ENCODE assay signal across 9 cellular contexts in genomic region chr1:43239484-43239883, GRCh38. TPM values are rescaled to one million over a fixed set of nuclear protein-coding genes. Genes with fewer than 3 reads are reported as not detected.
A peak's percentile ranks its signal among the peaks of the same experiment; 100 is the strongest.
DNase-seq lines count a peak whose midpoint lies in the region; ATAC-seq and TF ChIP-seq lines count a peak whose summit lies in the region.
"Had no signal": no experiment of that assay in that cellular context is flagged by ENCODE, and none has a peak within 500 bp of the region (broad histone marks: within the 10 kb centered on the region; RNA-seq: fewer than 3 reads in every experiment).

No MANE protein-coding gene starts in this region.

- H4K20me1 ChIP-seq in BLaER1 treated with 17β-estradiol and CSF1 and Interleukin-3, amounts not matched to agents 10 nM and 100 nM = no peaks in the 10 kb centered on the region; a peak in 1 of 22 replicates
- H4K20me1 ChIP-seq in OCI-LY7 (ENCODE audit: insufficient read depth, low read length) (no peaks in the 10 kb centered on the region), neural progenitor cell (ENCODE audit: low read depth) (no peaks in the 10 kb centered on the region)

- no peaks in the 10 kb centered on the region for H3K36me3 ChIP-seq in BLaER1 treated with 17β-estradiol and CSF1 and Interleukin-3, amounts not matched to agents 10 nM and 100 nM
- H3K36me3 ChIP-seq in OCI-LY7 (ENCODE audit: insufficient read depth, low read length) (no peaks in the 10 kb centered on the region), neural progenitor cell (no peaks in the 10 kb centered on the region)

- H3K4me3 ChIP-seq in BLaER1 treated with 17β-estradiol and CSF1 and Interleukin-3, amounts not matched to agents 10 nM and 100 nM = no peak overlapping the region
- peak overlapping the region; percentile 40 for H3K4me3 ChIP-seq in OCI-LY7 (ENCODE audit: low read depth, low read length, poor library complexity, severe bottlenecking)
- H3K4me3 ChIP-seq in neural progenitor cell = no peak overlapping the region

- peaks cover 0 to 18% (median 11%) of the 10 kb centered on the region in 11 experiments; a peak in 10 of 22 replicates for H3K9me3 ChIP-seq in BLaER1 treated with 17β-estradiol and CSF1 and Interleukin-3, amounts not matched to agents 10 nM and 100 nM (replicated peaks in 1 of 11)
- H3K9me3 ChIP-seq in OCI-LY7 (ENCODE audit: low read length) = peaks cover 6% of the 10 kb centered on the region; the same call in 1 of the 2 replicates
- H3K9me3 ChIP-seq in neural progenitor cell (ENCODE audit: low read depth) = no peaks in the 10 kb centered on the region

- H3K9ac ChIP-seq in BLaER1 treated with 17β-estradiol and CSF1 and Interleukin-3, amounts not matched to agents 10 nM and 100 nM = peak overlapping the region in 4 of 11 experiments; percentile 30 to 46 (median 38); a peak in 4 of 22 replicates
- H3K9ac ChIP-seq in neural progenitor cell = no peak overlapping the region

- H3K27ac Mint-ChIP-seq in natural killer cell treated with Interleukin-12 subunit alpha and Interleukin-12 subunit beta and Interleukin-15 and Interleukin-18, amount 100 ng/mL, for 72 hours = no peak overlapping the region
- H3K27ac Mint-ChIP-seq in neural progenitor cell = no peak overlapping the region
- no peak overlapping the region for H3K27ac Mint-ChIP-seq in activated T-cell treated with anti-CD3 and anti-CD28 coated beads, Interleukin-2, amount 50 U/mL, for 72 hours

- H3K4me2 ChIP-seq in BLaER1 treated with 17β-estradiol and CSF1 and Interleukin-3, amounts not matched to agents 10 nM and 100 nM = peak overlapping the region; percentile 51 to 86 (median 72)
- peak overlapping the region; percentile 64 for H3K4me2 ChIP-seq in OCI-LY7 (ENCODE audit: low read length)
- H3K4me2 ChIP-seq in neural progenitor cell = no peak overlapping the region

- H3K79me2 ChIP-seq in OCI-LY7 (ENCODE audit: insufficient read depth, low read depth, low read length) (no peaks in the 10 kb centered on the region), neural progenitor cell (ENCODE audit: low read depth) (no peaks in the 10 kb centered on the region)

- peak; percentile 85 for DNase-seq in OCI-LY7 (ENCODE audit: low spot score)
- DNase-seq in natural killer cell treated with Interleukin-12 subunit alpha and Interleukin-12 subunit beta and Interleukin-15 and Interleukin-18, amount 100 ng/mL, for 72 hours (ENCODE audit: low spot score) = no peak
- no peak for DNase-seq in activated gamma-delta T cell (lab: John Stamatoyannopoulos, UW)
- DNase-seq in neural progenitor cell (ENCODE audit: low spot score) = no peak
- DNase-seq in activated T-cell treated with anti-CD3 and anti-CD28 coated beads, Interleukin-2, amount 50 U/mL, for 72 hours = no peak
- DNase-seq: activated CD4-positive, CD25-positive, alpha-beta regulatory T cell treated with anti-CD3 and anti-CD28 coated beads, Interleukin-2, amount 50 U/mL, for 72 hours had no signal

- H3F3A ChIP-seq in neural progenitor cell (ENCODE audit: low read depth) = no peaks in the 10 kb centered on the region

- H3K4me1 Mint-ChIP-seq in natural killer cell treated with Interleukin-12 subunit alpha and Interleukin-12 subunit beta and Interleukin-15 and Interleukin-18, amount 100 ng/mL, for 72 hours (ENCODE audit: low read depth in 2 of 2) = no peaks in the 10 kb centered on the region
- no peaks in the 10 kb centered on the region for H3K4me1 Mint-ChIP-seq in neural progenitor cell
- no peaks in the 10 kb centered on the region for H3K4me1 Mint-ChIP-seq in activated T-cell treated with anti-CD3 and anti-CD28 coated beads, Interleukin-2, amount 50 U/mL, for 72 hours (ENCODE audit: low read depth)

- H3K27me3 ChIP-seq in BLaER1 treated with 17β-estradiol and CSF1 and Interleukin-3, amounts not matched to agents 10 nM and 100 nM = no peaks in the 10 kb centered on the region
- no peaks in the 10 kb centered on the region for H3K27me3 ChIP-seq in neural progenitor cell

- peaks cover 12 to 36% (median 30%) of the 10 kb centered on the region in 10 experiments for H3K4me1 ChIP-seq in BLaER1 treated with 17β-estradiol and CSF1 and Interleukin-3, amounts not matched to agents 10 nM and 100 nM
- H3K4me1 ChIP-seq in OCI-LY7 (ENCODE audit: insufficient read depth, low read length, poor library complexity, severe bottlenecking) (peaks cover 26% of the 10 kb centered on the region), neural progenitor cell (no peaks in the 10 kb centered on the region)

- H2AFZ ChIP-seq in OCI-LY7 (ENCODE audit: low read length) (peak overlapping the region; percentile 78), neural progenitor cell (replicated peaks) (no peak overlapping the region)

- ATAC-seq in GM19351 (IDR thresholded peaks at IDR 0.05; ENCODE audit: unreplicated experiment) (peak; percentile 76), HG03095 (IDR thresholded peaks at IDR 0.05; ENCODE audit: unreplicated experiment) (peak; percentile 70)
- no peak for ATAC-seq in natural killer cell treated with Interleukin-12 subunit alpha and Interleukin-12 subunit beta and Interleukin-15 and Interleukin-18, amount 100 ng/mL, for 72 hours
- no peak for ATAC-seq in activated T-cell treated with anti-CD3 and anti-CD28 coated beads, Interleukin-2, amount 50 U/mL, for 72 hours (replicated peaks in 1 of 2)

- intact Hi-C loops in OCI-LY7 (cut with micrococcal nuclease; ENCODE audit: unreplicated experiment) = no loop called here

- H3K27ac ChIP-seq in BLaER1 treated with 17β-estradiol and CSF1 and Interleukin-3, amounts not matched to agents 10 nM and 100 nM = peak overlapping the region in 8 of 11 experiments; percentile 26 to 60 (median 42); a peak in 10 of 22 replicates
- H3K27ac ChIP-seq in OCI-LY7 (ENCODE audit: low read depth, low read length, poor library complexity, severe bottlenecking) = peak overlapping the region; percentile 92
- no peak overlapping the region for H3K27ac ChIP-seq in neural progenitor cell

- H3K9me2 ChIP-seq in OCI-LY7 (ENCODE audit: insufficient read depth, low read length) = no peaks in the 10 kb centered on the region

- H3K4me3 Mint-ChIP-seq in natural killer cell treated with Interleukin-12 subunit alpha and Interleukin-12 subunit beta and Interleukin-15 and Interleukin-18, amount 100 ng/mL, for 72 hours = no peak overlapping the region
- H3K4me3 Mint-ChIP-seq in neural progenitor cell = no peak overlapping the region
- H3K4me3 Mint-ChIP-seq in activated T-cell treated with anti-CD3 and anti-CD28 coated beads, Interleukin-2, amount 50 U/mL, for 72 hours = no peak overlapping the region

- POLR2A ChIA-PET in OCI-LY7 (lab: Charles Lee) = interaction anchor here (0.5 to 2.4 kb wide), 7 partner anchors 12 to 196 kb away, joined by 3 to 11 read pairs (median 3); partner anchors contain the start of genes CDC20, MED8 and SZT2

- no TSS peak for BruUV-seq in OCI-LY7 (replicated peaks; lab: Mats Ljungman, UMichigan)

- CTCF ChIA-PET in OCI-LY7 (lab: Charles Lee; ENCODE audit: unreplicated experiment) = interaction anchor here (0.5 to 2.3 kb wide), 6 partner anchors 9 to 792 kb away, joined by 3 to 10 read pairs (median 3); partner anchors contain the start of gene SLC6A9

- no peaks in the 10 kb centered on the region for H3K9me3 Mint-ChIP-seq in natural killer cell treated with Interleukin-12 subunit alpha and Interleukin-12 subunit beta and Interleukin-15 and Interleukin-18, amount 100 ng/mL, for 72 hours
- H3K9me3 Mint-ChIP-seq in neural progenitor cell = peaks cover 5% of the 10 kb centered on the region
- H3K9me3 Mint-ChIP-seq in activated T-cell treated with anti-CD3 and anti-CD28 coated beads, Interleukin-2, amount 50 U/mL, for 72 hours = no peaks in the 10 kb centered on the region

- H3K27me3 Mint-ChIP-seq in natural killer cell treated with Interleukin-12 subunit alpha and Interleukin-12 subunit beta and Interleukin-15 and Interleukin-18, amount 100 ng/mL, for 72 hours = peaks cover 2 to 5% of the 10 kb centered on the region in 2 donors
- H3K27me3 Mint-ChIP-seq in neural progenitor cell (ENCODE audit: insufficient read depth, low read depth) = peaks cover 2% of the 10 kb centered on the region
- H3K27me3 Mint-ChIP-seq in activated T-cell treated with anti-CD3 and anti-CD28 coated beads, Interleukin-2, amount 50 U/mL, for 72 hours (ENCODE audit: low read depth) = no peaks in the 10 kb centered on the region

- TF ChIP-seq CTCF in OCI-LY7 (conservative IDR thresholded peaks at IDR 0.05; ENCODE audit: low read length) = no peak
- TF ChIP-seq CTCF in neural progenitor cell (IDR thresholded peaks at IDR 0.05) = no peak

- H3K36me3 Mint-ChIP-seq in natural killer cell treated with Interleukin-12 subunit alpha and Interleukin-12 subunit beta and Interleukin-15 and Interleukin-18, amount 100 ng/mL, for 72 hours = no peaks in the 10 kb centered on the region
- no peaks in the 10 kb centered on the region for H3K36me3 Mint-ChIP-seq in neural progenitor cell
- H3K36me3 Mint-ChIP-seq in activated T-cell treated with anti-CD3 and anti-CD28 coated beads, Interleukin-2, amount 50 U/mL, for 72 hours (ENCODE audit: insufficient read depth in 2 of 2) = no peaks in the 10 kb centered on the region

RNA-seq across cellular contexts. Expression of gene TMEM125, which starts 30.3 kb away (rescaled TPM):
- total RNA-seq in OCI-LY7 (2014; rRNA removed; shearing (Covaris generic)) = not detected in 2 replicates
- 0.23 and 0.44 TPM in 2 replicates for total RNA-seq in OCI-LY7 (2022)
- not detected for total RNA-seq in natural killer cell treated with Interleukin-12 subunit alpha and Interleukin-12 subunit beta and Interleukin-15 and Interleukin-18, amount 100 ng/mL, for 72 hours
- total RNA-seq in neural progenitor cell (ENCODE audit: low replicate concordance) = 0.73 and 2.2 TPM in 2 replicates
- total RNA-seq in activated T-cell treated with anti-CD3 and anti-CD28 coated beads, Interleukin-2, amount 50 U/mL, for 72 hours = not detected

RNA-seq across cellular contexts. Expression of gene C1orf210, which starts 45.9 kb away (rescaled TPM):
- total RNA-seq in OCI-LY7 (2014; rRNA removed; shearing (Covaris generic)) = not detected in 2 replicates
- total RNA-seq in OCI-LY7 (2022) (not detected in 2 replicates), neural progenitor cell (ENCODE audit: low replicate concordance) (not detected in 2 replicates)
- not detected for total RNA-seq in natural killer cell treated with Interleukin-12 subunit alpha and Interleukin-12 subunit beta and Interleukin-15 and Interleukin-18, amount 100 ng/mL, for 72 hours
- total RNA-seq in activated T-cell treated with anti-CD3 and anti-CD28 coated beads, Interleukin-2, amount 50 U/mL, for 72 hours = under 1 TPM in 1 of 2 donors, not detected in 1; 0.38 TPM

Comparison
In these comparisons a context has a peak if more than half of its experiments do, and no peak if none do; other contexts are left out.
1. ATAC-seq: peak in GM19351 (single experiment) and HG03095 (single experiment); none in natural killer cell treated with Interleukin-12 subunit alpha and Interleukin-12 subunit beta and Interleukin-15 and Interleukin-18, amount 100 ng/mL, for 72 hours (0 of 2) and activated T-cell treated with anti-CD3 and anti-CD28 coated beads, Interleukin-2, amount 50 U/mL, for 72 hours (0 of 2).